Comparison of ENCODE assay signal across 9 cellular contexts in genomic region chr5:14351845-14352712, GRCh38.
A peak's percentile ranks its signal among the peaks of the same experiment; 100 is the strongest.
DNase-seq lines count a peak whose midpoint lies in the region; ATAC-seq, FAIRE-seq and TF ChIP-seq lines count a peak whose summit lies in the region.
"Had no signal": no experiment of that assay in that cellular context is flagged by ENCODE, and none has a peak within 500 bp of the region (broad histone marks: within the 10 kb centered on the region; RNA-seq: fewer than 3 reads in every experiment).

No MANE protein-coding gene starts in this region.

- no peaks in the 10 kb centered on the region for H3K9me2 ChIP-seq in hepatocyte (replicated peaks; ENCODE audit: insufficient read depth)

- peak overlapping the region; percentile 50 for H3K27ac Mint-ChIP-seq in astrocyte (ENCODE audit: unreplicated experiment)

- DNase-seq in DMS79 treated with DMSO at 0.1 percent for 48 hours (lab: John Stamatoyannopoulos, UW): peak; percentile 15
- no peak for DNase-seq in DMS79 (lab: John Stamatoyannopoulos, UW)
- peak; percentile 62 for DNase-seq in NCI-H146 (lab: John Stamatoyannopoulos, UW)
- peak in 4 of 5 donors; percentile 21 to 57 (median 44) for DNase-seq in T-helper 1 cell
- DNase-seq in astrocyte (ENCODE audit: low read depth): peak; percentile 33
- peak; percentile 85 for DNase-seq in hepatocyte (ENCODE audit: low spot score)
- peak; percentile 92 for DNase-seq in spleen

- H3K4me2 ChIP-seq in astrocyte (ENCODE audit: low read length): no peak overlapping the region
- H3K4me2 ChIP-seq in hepatocyte: no peak overlapping the region

- peaks cover 96% of the 10 kb centered on the region for H3K79me2 ChIP-seq in astrocyte (ENCODE audit: insufficient read depth, low read length)
- H3K79me2 ChIP-seq in hepatocyte: no peaks in the 10 kb centered on the region

- peaks cover 30% of the 10 kb centered on the region for H3K4me1 Mint-ChIP-seq in astrocyte (ENCODE audit: low read depth, unreplicated experiment)

- H3K9me3 ChIP-seq in astrocyte (ENCODE audit: insufficient read depth, low read depth, low read length) (no peaks in the 10 kb centered on the region), hepatocyte (ENCODE audit: low read depth) (no peaks in the 10 kb centered on the region), spleen (no peaks in the 10 kb centered on the region)

- no peak for FAIRE-seq in astrocyte (lab: Jason Lieb, UNC)
- FAIRE-seq: A204.1 had no signal

- H3K27me3 ChIP-seq in astrocyte (ENCODE audit: insufficient read depth, low read length) (no peaks in the 10 kb centered on the region), hepatocyte (no peaks in the 10 kb centered on the region), spleen (replicated peaks in 1 of 7) (no peaks in the 10 kb centered on the region)

- peaks cover 97% of the 10 kb centered on the region for H4K20me1 ChIP-seq in astrocyte (ENCODE audit: insufficient read depth, low read length)
- peaks cover 3% of the 10 kb centered on the region for H4K20me1 ChIP-seq in hepatocyte (ENCODE audit: insufficient read depth, poor library complexity, severe bottlenecking)

- H3K9me3 Mint-ChIP-seq in astrocyte (ENCODE audit: unreplicated experiment): no peaks in the 10 kb centered on the region

- H3K4me3 Mint-ChIP-seq in astrocyte (ENCODE audit: unreplicated experiment): peak overlapping the region; percentile 14

- TF ChIP-seq CTCF in astrocyte (IDR thresholded peaks at IDR 0.05; ENCODE audit: insufficient read depth, low read depth, low read length) (peak; percentile 97), hepatocyte (IDR thresholded peaks at IDR 0.05; ENCODE audit: poor library complexity) (peak; percentile 89), spleen (IDR thresholded peaks at IDR 0.05 in 8 of 11, conservative IDR thresholded peaks at IDR 0.05 in 3 of 11) (peak; percentile 58 to 97 (median 92))

- H3K36me3 Mint-ChIP-seq in astrocyte (ENCODE audit: low read depth, unreplicated experiment): peaks cover 24% of the 10 kb centered on the region

- H3K36me3 ChIP-seq in astrocyte (ENCODE audit: insufficient read depth, low read length) (peaks cover 55% of the 10 kb centered on the region), hepatocyte (replicated peaks; ENCODE audit: insufficient read depth, low read depth) (no peaks in the 10 kb centered on the region), spleen (peaks cover 0 to 40% (median 0%) of the 10 kb centered on the region in 6 donors)

- 65% methylated on average over 7 of the region's 7 CpGs for WGBS in hepatocyte (ENCODE audit: low lambda C conversion rate, missing lambda C conversion rate)
- 65 to 73% (median 69%) methylated on average over 7 of the region's 7 CpGs for WGBS in spleen, 5 donors

- peak; percentile 89 for ATAC-seq in HG02763 (IDR thresholded peaks at IDR 0.05; ENCODE audit: unreplicated experiment)

- intact Hi-C loops in spleen (cut with DNase I; ENCODE audit: low total_unique reads): no loop called here

- H3K4me1 ChIP-seq in astrocyte (ENCODE audit: insufficient read depth, low read length) (peaks cover 7% of the 10 kb centered on the region), hepatocyte (ENCODE audit: insufficient read depth) (no peaks in the 10 kb centered on the region), spleen (peaks cover 4 to 44% (median 30%) of the 10 kb centered on the region in 6 donors)

- H2AFZ ChIP-seq in astrocyte (ENCODE audit: low read depth, low read length) (no peak overlapping the region), hepatocyte (no peak overlapping the region)

- H3K27ac ChIP-seq in astrocyte (ENCODE audit: low read depth, low read length): no peak overlapping the region
- no peak overlapping the region for H3K27ac ChIP-seq in hepatocyte
- peak overlapping the region in 2 of 8 donors; percentile 17 to 18 for H3K27ac ChIP-seq in spleen

- H3K27me3 Mint-ChIP-seq in astrocyte (ENCODE audit: low read depth, unreplicated experiment): no peaks in the 10 kb centered on the region

- H3K4me3 ChIP-seq in astrocyte (ENCODE audit: insufficient read depth, low read depth, low read length) (no peak overlapping the region), hepatocyte (no peak overlapping the region), spleen (no peak overlapping the region)

- no peak for TF ChIP-seq POLR2A in spleen (IDR thresholded peaks at IDR 0.05)

- H3K9ac ChIP-seq in astrocyte (ENCODE audit: low read length): no peak overlapping the region
